In the genomic region with DNA sequence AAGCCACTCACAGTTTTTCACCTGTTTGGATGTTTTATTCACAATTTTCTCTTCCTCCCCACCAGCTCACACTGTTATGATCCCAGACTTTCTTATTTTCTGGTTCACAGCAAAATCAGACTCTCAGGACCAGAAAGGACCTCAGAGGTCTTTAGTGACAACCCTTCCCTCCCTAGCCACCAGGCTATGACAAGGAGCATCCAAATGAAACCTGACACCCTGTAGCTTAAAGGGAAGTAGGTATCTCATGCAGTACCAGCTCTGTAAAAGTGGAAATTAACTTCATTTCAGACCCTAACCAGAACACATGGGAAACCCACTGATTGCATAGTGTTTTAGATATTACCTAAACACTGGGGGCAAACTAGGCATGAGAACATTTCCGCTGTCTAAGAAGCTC, we compare ENCODE assay signal across 2 cellular contexts.
TF ChIP-seq lines count a peak whose summit lies in the region.

No MANE protein-coding gene starts in this region.

TF ChIP-seq in WTC11, 78 proteins besides CTCF, POLR2A, EP300 and RAD21 (continued from another document):
- TF ChIP-seq, protein P1, sequence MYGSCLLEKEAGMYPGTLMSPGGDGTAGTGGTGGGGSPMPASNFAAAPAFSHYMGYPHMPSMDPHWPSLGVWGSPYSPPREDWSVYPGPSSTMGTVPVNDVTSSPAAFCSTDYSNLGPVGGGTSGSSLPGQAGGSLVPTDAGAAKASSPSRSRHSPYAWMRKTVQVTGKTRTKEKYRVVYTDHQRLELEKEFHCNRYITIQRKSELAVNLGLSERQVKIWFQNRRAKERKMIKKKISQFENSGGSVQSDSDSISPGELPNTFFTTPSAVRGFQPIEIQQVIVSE (CRISPR knock-in tag; IDR thresholded peaks at IDR 0.05; ENCODE audit: borderline replicate concordance): no peak
- no peak for TF ChIP-seq SMAD4 (CRISPR knock-in tag; IDR thresholded peaks at IDR 0.05)
- no peak for TF ChIP-seq CREM (CRISPR knock-in tag; IDR thresholded peaks at IDR 0.05)
- no peak for TF ChIP-seq SMAD3 (CRISPR knock-in tag; IDR thresholded peaks at IDR 0.05; ENCODE audit: borderline replicate concordance)
- no peak for TF ChIP-seq ETV6 (CRISPR knock-in tag; IDR thresholded peaks at IDR 0.05)
- TF ChIP-seq GRHL2 (CRISPR knock-in tag; IDR thresholded peaks at IDR 0.05; ENCODE audit: insufficient replicate concordance, severe bottlenecking): no peak
- no peak for TF ChIP-seq ZNF121 (CRISPR knock-in tag; IDR thresholded peaks at IDR 0.05)
- TF ChIP-seq, protein P2, sequence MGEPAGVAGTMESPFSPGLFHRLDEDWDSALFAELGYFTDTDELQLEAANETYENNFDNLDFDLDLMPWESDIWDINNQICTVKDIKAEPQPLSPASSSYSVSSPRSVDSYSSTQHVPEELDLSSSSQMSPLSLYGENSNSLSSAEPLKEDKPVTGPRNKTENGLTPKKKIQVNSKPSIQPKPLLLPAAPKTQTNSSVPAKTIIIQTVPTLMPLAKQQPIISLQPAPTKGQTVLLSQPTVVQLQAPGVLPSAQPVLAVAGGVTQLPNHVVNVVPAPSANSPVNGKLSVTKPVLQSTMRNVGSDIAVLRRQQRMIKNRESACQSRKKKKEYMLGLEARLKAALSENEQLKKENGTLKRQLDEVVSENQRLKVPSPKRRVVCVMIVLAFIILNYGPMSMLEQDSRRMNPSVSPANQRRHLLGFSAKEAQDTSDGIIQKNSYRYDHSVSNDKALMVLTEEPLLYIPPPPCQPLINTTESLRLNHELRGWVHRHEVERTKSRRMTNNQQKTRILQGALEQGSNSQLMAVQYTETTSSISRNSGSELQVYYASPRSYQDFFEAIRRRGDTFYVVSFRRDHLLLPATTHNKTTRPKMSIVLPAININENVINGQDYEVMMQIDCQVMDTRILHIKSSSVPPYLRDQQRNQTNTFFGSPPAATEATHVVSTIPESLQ (CRISPR knock-in tag; IDR thresholded peaks at IDR 0.05): no peak
- no peak for TF ChIP-seq NR2C2 (CRISPR knock-in tag; IDR thresholded peaks at IDR 0.05)
- no peak for TF ChIP-seq JAZF1 (CRISPR knock-in tag; IDR thresholded peaks at IDR 0.05)
- TF ChIP-seq ZNF317 (CRISPR knock-in tag; IDR thresholded peaks at IDR 0.05; ENCODE audit: borderline replicate concordance, low read depth): no peak
- no peak for TF ChIP-seq FOXK1 (CRISPR knock-in tag; IDR thresholded peaks at IDR 0.05)
- TF ChIP-seq, protein P3, sequence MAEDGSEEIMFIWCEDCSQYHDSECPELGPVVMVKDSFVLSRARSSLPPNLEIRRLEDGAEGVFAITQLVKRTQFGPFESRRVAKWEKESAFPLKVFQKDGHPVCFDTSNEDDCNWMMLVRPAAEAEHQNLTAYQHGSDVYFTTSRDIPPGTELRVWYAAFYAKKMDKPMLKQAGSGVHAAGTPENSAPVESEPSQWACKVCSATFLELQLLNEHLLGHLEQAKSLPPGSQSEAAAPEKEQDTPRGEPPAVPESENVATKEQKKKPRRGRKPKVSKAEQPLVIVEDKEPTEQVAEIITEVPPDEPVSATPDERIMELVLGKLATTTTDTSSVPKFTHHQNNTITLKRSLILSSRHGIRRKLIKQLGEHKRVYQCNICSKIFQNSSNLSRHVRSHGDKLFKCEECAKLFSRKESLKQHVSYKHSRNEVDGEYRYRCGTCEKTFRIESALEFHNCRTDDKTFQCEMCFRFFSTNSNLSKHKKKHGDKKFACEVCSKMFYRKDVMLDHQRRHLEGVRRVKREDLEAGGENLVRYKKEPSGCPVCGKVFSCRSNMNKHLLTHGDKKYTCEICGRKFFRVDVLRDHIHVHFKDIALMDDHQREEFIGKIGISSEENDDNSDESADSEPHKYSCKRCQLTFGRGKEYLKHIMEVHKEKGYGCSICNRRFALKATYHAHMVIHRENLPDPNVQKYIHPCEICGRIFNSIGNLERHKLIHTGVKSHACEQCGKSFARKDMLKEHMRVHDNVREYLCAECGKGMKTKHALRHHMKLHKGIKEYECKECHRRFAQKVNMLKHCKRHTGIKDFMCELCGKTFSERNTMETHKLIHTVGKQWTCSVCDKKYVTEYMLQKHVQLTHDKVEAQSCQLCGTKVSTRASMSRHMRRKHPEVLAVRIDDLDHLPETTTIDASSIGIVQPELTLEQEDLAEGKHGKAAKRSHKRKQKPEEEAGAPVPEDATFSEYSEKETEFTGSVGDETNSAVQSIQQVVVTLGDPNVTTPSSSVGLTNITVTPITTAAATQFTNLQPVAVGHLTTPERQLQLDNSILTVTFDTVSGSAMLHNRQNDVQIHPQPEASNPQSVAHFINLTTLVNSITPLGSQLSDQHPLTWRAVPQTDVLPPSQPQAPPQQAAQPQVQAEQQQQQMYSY (CRISPR knock-in tag; IDR thresholded peaks at IDR 0.05): no peak

TF ChIP-seq in GM12891, 5 proteins besides CTCF, POLR2A, EP300 and RAD21 (continued from another document):
- TF ChIP-seq POU2F2 (IDR thresholded peaks at IDR 0.05; ENCODE audit: low read depth, low read length) (no peak), SPI1 (IDR thresholded peaks at IDR 0.05; ENCODE audit: low read depth, low read length) (no peak)
